1 cellular context compared by ENCODE assay signal in genomic region chr13:98598043-98598442, GRCh38.
TF ChIP-seq lines count a peak whose summit lies in the region.

No MANE protein-coding gene starts in this region.

TF ChIP-seq in HepG2, 621 proteins besides CTCF, POLR2A, EP300 and RAD21:
- TF ChIP-seq SMC3 (IDR thresholded peaks at IDR 0.05; ENCODE audit: low read length) (peak; percentile 39; the same call in 1 of the 2 replicates), RFX3 (CRISPR knock-in tag; IDR thresholded peaks at IDR 0.05) (no peak), SRSF1 (optimal IDR thresholded peaks at IDR 0.05; ENCODE audit: low read depth, low read length) (no peak), ELK4 (CRISPR knock-in tag; IDR thresholded peaks at IDR 0.05; ENCODE audit: borderline replicate concordance) (no peak), STAG1 (CRISPR knock-in tag; IDR thresholded peaks at IDR 0.05) (peak; percentile 62), TEAD3 (CRISPR knock-in tag; optimal IDR thresholded peaks at IDR 0.05; ENCODE audit: borderline replicate concordance) (peak; percentile 12)
TF ChIP-seq in HepG2: peak in this region for 3.
